In the genomic region with DNA sequence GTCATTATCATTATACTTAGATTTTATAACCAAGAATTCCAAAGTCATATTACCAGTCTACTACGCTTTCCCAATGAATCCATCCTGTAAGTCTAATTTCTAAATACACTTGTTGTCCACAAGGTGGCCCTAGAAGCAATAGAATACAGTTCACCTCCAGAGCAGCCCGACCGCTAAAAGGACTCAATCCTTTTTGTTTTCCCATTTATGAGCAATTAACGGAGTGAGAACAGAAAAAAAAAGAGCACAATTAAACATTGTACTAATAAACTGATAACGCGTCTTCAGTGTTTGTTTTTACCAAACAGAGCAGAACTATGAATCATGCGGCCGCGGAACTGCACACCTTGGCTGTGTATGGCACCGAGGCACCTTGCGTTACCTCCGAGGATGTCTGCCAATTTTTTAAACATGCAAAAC, we compare ENCODE assay signal across 8 cellular contexts.
DNase-seq lines count a peak whose midpoint lies in the region; ATAC-seq and TF ChIP-seq lines count a peak whose summit lies in the region.

No MANE protein-coding gene starts in this region.

- CTCF ChIA-PET in RWPE1 (lab: Yijun Ruan, JAX): interaction anchor here (0.7 to 2.9 kb wide), 7 partner anchors 9 to 329 kb away, joined by 3 to 24 read pairs (median 3); no protein-coding TSS in a partner anchor

- peak overlapping the region; percentile 51 to 67 for H3K4me3 ChIP-seq in duodenal mucosa (ENCODE audit: low read depth in 1 of 2, low read length in 2 of 2)
- H3K4me3 ChIP-seq in liver (ENCODE audit: low read depth in 1 of 3, low read length in 3 of 3): peak overlapping the region; percentile 55 to 75 (median 59)

- no peaks in the 10 kb centered on the region for H3K9me3 Mint-ChIP-seq in activated naive CD4-positive, alpha-beta T cell treated with anti-CD3 and anti-CD28 coated beads, Interleukin-2, amount 50 U/mL, for 24 hours

- H3K27me3 Mint-ChIP-seq in activated naive CD4-positive, alpha-beta T cell treated with anti-CD3 and anti-CD28 coated beads, Interleukin-2, amount 50 U/mL, for 24 hours: peaks cover 22% of the 10 kb centered on the region

- peaks cover 8% of the 10 kb centered on the region in 2 donors for H3K4me1 ChIP-seq in duodenal mucosa (ENCODE audit: control insufficient read depth in 1 of 2, insufficient read depth in 2 of 2, low read length in 2 of 2)
- H3K4me1 ChIP-seq in liver (ENCODE audit: control insufficient read depth in 4 of 4, insufficient read depth in 4 of 4, low read length in 3 of 4): peaks cover 0 to 13% (median 8%) of the 10 kb centered on the region in 4 donors

- peak overlapping the region; percentile 79 for H3K4me3 Mint-ChIP-seq in activated naive CD4-positive, alpha-beta T cell treated with anti-CD3 and anti-CD28 coated beads, Interleukin-2, amount 50 U/mL, for 24 hours

- ATAC-seq in GM18907 (IDR thresholded peaks at IDR 0.05; ENCODE audit: unreplicated experiment): no peak

- H3K36me3 Mint-ChIP-seq in activated naive CD4-positive, alpha-beta T cell treated with anti-CD3 and anti-CD28 coated beads, Interleukin-2, amount 50 U/mL, for 24 hours: no peaks in the 10 kb centered on the region

- H3K9ac ChIP-seq in duodenal mucosa (ENCODE audit: low read depth in 1 of 2, low read length in 2 of 2) (no peak overlapping the region), liver (ENCODE audit: low read depth in 1 of 2, low read length in 2 of 2) (peak overlapping the region; percentile 13 to 79)

- DNase-seq in activated naive CD4-positive, alpha-beta T cell treated with Interleukin-2 at 50 U/mL for 16 hours: no peak
- DNase-seq in Kasumi-1 (lab: John Stamatoyannopoulos, UW) (peak; percentile 70 to 86), RWPE1 (ENCODE audit: low spot score) (peak; percentile 61), superior temporal gyrus (ENCODE audit: extremely low spot score) (peak; percentile 83)

- H3K36me3 ChIP-seq in duodenal mucosa (ENCODE audit: control insufficient read depth in 1 of 2, insufficient read depth in 2 of 2, low read length in 2 of 2) (no peaks in the 10 kb centered on the region), liver (ENCODE audit: control insufficient read depth in 4 of 4, insufficient read depth in 3 of 4, low read depth in 1 of 4, low read length in 3 of 4) (no peaks in the 10 kb centered on the region)

- TF ChIP-seq RAD21 in liver (IDR thresholded peaks at IDR 0.05): peak; percentile 90 to 95

- POLR2A ChIA-PET in RWPE1 (lab: Yijun Ruan, JAX; ENCODE audit: low non-redundant PET): interaction anchor here (0.6 kb wide), 1 partner anchor 1348 kb away, joined by 3 read pairs; no protein-coding TSS in a partner anchor

- H3K9me3 ChIP-seq in duodenal mucosa (ENCODE audit: control insufficient read depth in 1 of 2, low read length in 2 of 2): peaks cover 1 to 2% of the 10 kb centered on the region in 2 donors
- no peaks in the 10 kb centered on the region for H3K9me3 ChIP-seq in liver (ENCODE audit: control insufficient read depth in 4 of 4, low read length in 3 of 4)

- H3K27ac Mint-ChIP-seq in activated naive CD4-positive, alpha-beta T cell treated with anti-CD3 and anti-CD28 coated beads, Interleukin-2, amount 50 U/mL, for 24 hours: no peak overlapping the region

- H3K27me3 ChIP-seq in duodenal mucosa (ENCODE audit: control insufficient read depth in 1 of 2, insufficient read depth in 2 of 2, low read length in 2 of 2) (peaks cover 12% of the 10 kb centered on the region in 2 donors), liver (ENCODE audit: control insufficient read depth in 4 of 4, insufficient read depth in 4 of 4, low read length in 3 of 4) (no peaks in the 10 kb centered on the region)

- WGBS in liver: 4% methylated on average over 12 of the region's 12 CpGs

- peaks cover 10% of the 10 kb centered on the region for H3K4me1 Mint-ChIP-seq in activated naive CD4-positive, alpha-beta T cell treated with anti-CD3 and anti-CD28 coated beads, Interleukin-2, amount 50 U/mL, for 24 hours

- peak; percentile 74 for TF ChIP-seq CTCF in RWPE1 (conservative IDR thresholded peaks at IDR 0.05; ENCODE audit: low read depth)
- TF ChIP-seq CTCF in liver (IDR thresholded peaks at IDR 0.05; ENCODE audit: low read depth, low read length, missing input control): peak; percentile 72

- no peak overlapping the region for H3K27ac ChIP-seq in RWPE1
- H3K27ac ChIP-seq in duodenal mucosa (ENCODE audit: low read depth, low read length): no peak overlapping the region
- peak overlapping the region; percentile 16 to 59 for H3K27ac ChIP-seq in liver (ENCODE audit: low read depth in 1 of 2, low read length in 2 of 2)

TF ChIP-seq in liver, 16 proteins besides CTCF, POLR2A, EP300 and RAD21:
- TF ChIP-seq NR2F2 (IDR thresholded peaks at IDR 0.05) (no peak), FOXA1 (IDR thresholded peaks at IDR 0.05) (no peak), RXRA (IDR thresholded peaks at IDR 0.05) (peak; percentile 34 to 38), SP1 (IDR thresholded peaks at IDR 0.05) (no peak)
TF ChIP-seq in liver: peak in this region for 1.

Comparison
In these comparisons a context has a peak if more than half of its experiments do, and no peak if none do; other contexts are left out.
1. H3K27ac ChIP-seq: peak in liver (2 of 2); none in RWPE1 (single experiment) and duodenal mucosa (single experiment).
2. H3K9ac ChIP-seq: peak in liver (2 of 2); none in duodenal mucosa (0 of 2).